In genomic region chr9:71780953-71781352, GRCh38 we compare ENCODE assay signal across 19 cellular contexts. TPM values are rescaled to one million over a fixed set of nuclear protein-coding genes. Genes with fewer than 3 reads are reported as not detected.
A peak's percentile ranks its signal among the peaks of the same experiment; 100 is the strongest.
DNase-seq lines count a peak whose midpoint lies in the region; ATAC-seq and TF ChIP-seq lines count a peak whose summit lies in the region.
"Had no signal": no experiment of that assay in that cellular context is flagged by ENCODE, and none has a peak within 500 bp of the region (broad histone marks: within the 10 kb centered on the region; RNA-seq: fewer than 3 reads in every experiment).

No MANE protein-coding gene starts in this region.

- H3K9me2 ChIP-seq in GM23338 (ENCODE audit: insufficient read depth): no peaks in the 10 kb centered on the region

- no peaks in the 10 kb centered on the region for H4K20me1 ChIP-seq in GM23338 (replicated peaks; ENCODE audit: insufficient read depth)

- no peaks in the 10 kb centered on the region for H3K36me3 ChIP-seq in GM23338 (ENCODE audit: insufficient read depth)
- H3K36me3 ChIP-seq: thyroid gland had no signal

- peak overlapping the region; percentile 98 for H3K27ac Mint-ChIP-seq in stimulated activated naive CD8-positive, alpha-beta T cell treated with anti-CD3 and anti-CD28 coated beads, Interleukin-15, Interleukin-2, amounts not matched to agents 100 ng/mL and 50 ng/mL, for 24 hours
- H3K27ac Mint-ChIP-seq in T-cell (peak overlapping the region; percentile 97 to 99), GM23338 (no peak overlapping the region)
- peak overlapping the region; percentile 95 to 99 for H3K27ac Mint-ChIP-seq in effector memory CD8-positive, alpha-beta T cell

- ATAC-seq in stimulated activated naive CD8-positive, alpha-beta T cell treated with anti-CD3 and anti-CD28 coated beads, Interleukin-15, Interleukin-2, amounts not matched to agents 100 U/mL and 50 U/mL, for 24 hours: no peak
- ATAC-seq in T-cell (replicated peaks in 1 of 4) (no peak), GM21515 (IDR thresholded peaks at IDR 0.05; ENCODE audit: unreplicated experiment) (no peak), GM23338 (no peak), GM18873 (IDR thresholded peaks at IDR 0.05; ENCODE audit: low FRiP score, unreplicated experiment) (no peak)
- ATAC-seq in effector memory CD8-positive, alpha-beta T cell (replicated peaks): no peak
- ATAC-seq: left ventricle myocardium superior had no signal

- no peak overlapping the region for H2AFZ ChIP-seq in GM23338

- H3K4me2 ChIP-seq in GM23338: no peak overlapping the region

- H3K79me2 ChIP-seq in GM23338 (replicated peaks; ENCODE audit: insufficient read depth): no peaks in the 10 kb centered on the region

- DNase-seq in stimulated activated naive CD8-positive, alpha-beta T cell treated with anti-CD3 and anti-CD28 coated beads, Interleukin-15, Interleukin-2, amounts not matched to agents 100 U/mL and 50 U/mL, for 24 hours: no peak
- DNase-seq in T-cell: no peak
- no peak for DNase-seq in effector memory CD8-positive, alpha-beta T cell
- DNase-seq in GM23338 (ENCODE audit: low spot score): no peak
- DNase-seq: activated naive CD4-positive, alpha-beta T cell treated with anti-CD3 and anti-CD28 coated beads for 36 hours; AML-193; H7; head of caudate nucleus; left ventricle myocardium superior; NCI-H1436; NCI-H2171; NCI-H774; nucleus accumbens; OCI-M1; SHP77; thyroid gland had no signal

- no peaks in the 10 kb centered on the region for H3K27me3 Mint-ChIP-seq in stimulated activated naive CD8-positive, alpha-beta T cell treated with anti-CD3 and anti-CD28 coated beads, Interleukin-15, Interleukin-2, amounts not matched to agents 100 ng/mL and 50 ng/mL, for 24 hours
- H3K27me3 Mint-ChIP-seq in T-cell (no peaks in the 10 kb centered on the region), GM23338 (ENCODE audit: insufficient read depth, low read depth, poor library complexity) (no peaks in the 10 kb centered on the region)
- no peaks in the 10 kb centered on the region for H3K27me3 Mint-ChIP-seq in effector memory CD8-positive, alpha-beta T cell

- POLR2A ChIA-PET in T-cell (lab: Charles Lee): interaction anchor here (0.6 to 2.8 kb wide), 10 partner anchors 8 to 101 kb away, joined by 3 to 13 read pairs (median 6); partner anchors contain the start of gene CEMIP2 (in 1 of the 2)

- peak overlapping the region; percentile 33 for H3K4me3 Mint-ChIP-seq in stimulated activated naive CD8-positive, alpha-beta T cell treated with anti-CD3 and anti-CD28 coated beads, Interleukin-15, Interleukin-2, amounts not matched to agents 100 ng/mL and 50 ng/mL, for 24 hours
- H3K4me3 Mint-ChIP-seq in T-cell (peak overlapping the region in 2 of 3 donors; percentile 25 to 61), GM23338 (no peak overlapping the region)
- H3K4me3 Mint-ChIP-seq in effector memory CD8-positive, alpha-beta T cell: peak overlapping the region; percentile 57 to 65
- H3K4me3 Mint-ChIP-seq: activated naive CD4-positive, alpha-beta T cell treated with anti-CD3 and anti-CD28 coated beads for 36 hours had no signal

- H3K4me1 Mint-ChIP-seq in stimulated activated naive CD8-positive, alpha-beta T cell treated with anti-CD3 and anti-CD28 coated beads, Interleukin-15, Interleukin-2, amounts not matched to agents 100 ng/mL and 50 ng/mL, for 24 hours (ENCODE audit: low read depth): peaks cover 64% of the 10 kb centered on the region
- H3K4me1 Mint-ChIP-seq in T-cell (peaks cover 46 to 51% (median 46%) of the 10 kb centered on the region in 3 donors), GM23338 (peaks cover 4% of the 10 kb centered on the region; the same call in 2 of the 3 replicates)
- peaks cover 39 to 44% of the 10 kb centered on the region in 2 donors for H3K4me1 Mint-ChIP-seq in effector memory CD8-positive, alpha-beta T cell (ENCODE audit: low read depth in 2 of 2)

- H3K4me1 ChIP-seq in GM23338 (ENCODE audit: insufficient read depth): no peaks in the 10 kb centered on the region
- H3K4me1 ChIP-seq: thyroid gland had no signal

- H3F3A ChIP-seq in GM23338 (replicated peaks; ENCODE audit: low read depth): no peaks in the 10 kb centered on the region

- peaks cover 5% of the 10 kb centered on the region for H3K9me3 Mint-ChIP-seq in stimulated activated naive CD8-positive, alpha-beta T cell treated with anti-CD3 and anti-CD28 coated beads, Interleukin-15, Interleukin-2, amounts not matched to agents 100 ng/mL and 50 ng/mL, for 24 hours
- H3K9me3 Mint-ChIP-seq in T-cell (no peaks in the 10 kb centered on the region), GM23338 (peaks cover 3% of the 10 kb centered on the region; the same call in 1 of the 3 replicates)
- no peaks in the 10 kb centered on the region for H3K9me3 Mint-ChIP-seq in effector memory CD8-positive, alpha-beta T cell

- no peak overlapping the region for H3K27ac ChIP-seq in GM23338 (ENCODE audit: low read depth)
- H3K27ac ChIP-seq: thyroid gland had no signal

- TF ChIP-seq CTCF in GM23338 (conservative IDR thresholded peaks at IDR 0.05; ENCODE audit: low read depth in 2 of 2): no peak

- CTCF ChIA-PET in T-cell (lab: Charles Lee): interaction anchor here (0.6 to 4.2 kb wide), 14 partner anchors 11 to 421 kb away, joined by 3 to 44 read pairs (median 5); partner anchors contain the start of genes ABHD17B (in 1 of the 2) and C9orf85 (in 1 of the 2)

- H3K36me3 Mint-ChIP-seq in stimulated activated naive CD8-positive, alpha-beta T cell treated with anti-CD3 and anti-CD28 coated beads, Interleukin-15, Interleukin-2, amounts not matched to agents 100 ng/mL and 50 ng/mL, for 24 hours (ENCODE audit: low read depth): peaks cover 6% of the 10 kb centered on the region
- no peaks in the 10 kb centered on the region for H3K36me3 Mint-ChIP-seq in T-cell
- H3K36me3 Mint-ChIP-seq in effector memory CD8-positive, alpha-beta T cell (ENCODE audit: insufficient read depth): peaks cover 14% of the 10 kb centered on the region
- no peaks in the 10 kb centered on the region for H3K36me3 Mint-ChIP-seq in GM23338 (ENCODE audit: low read depth)

- H3K27me3 ChIP-seq in GM23338 (ENCODE audit: insufficient read depth): no peaks in the 10 kb centered on the region
- H3K27me3 ChIP-seq: thyroid gland had no signal

- no peak overlapping the region for H3K4me3 ChIP-seq in GM23338
- H3K4me3 ChIP-seq: thyroid gland had no signal

TF ChIP-seq in GM23338, 12 proteins besides CTCF, POLR2A, EP300 and RAD21:
- no peak for TF ChIP-seq ZNF114 (CRISPR knock-in tag; IDR thresholded peaks at IDR 0.05)
- no peak for TF ChIP-seq CREB1 (CRISPR knock-in tag; IDR thresholded peaks at IDR 0.05; ENCODE audit: low read depth)
- TF ChIP-seq NANOG (IDR thresholded peaks at IDR 0.05; ENCODE audit: borderline replicate concordance): no peak
- no peak for TF ChIP-seq JUNB (IDR thresholded peaks at IDR 0.05; ENCODE audit: unreplicated experiment)
- TF ChIP-seq STAT1 (IDR thresholded peaks at IDR 0.05; ENCODE audit: unreplicated experiment): no peak

RNA-seq across cellular contexts. Expression of gene CEMIP2, which starts 12.6 kb away (rescaled TPM):
- 100 to 1,000 TPM in 2 of 5 donors, 10 to 100 TPM in 3; 82.1 to 285 (median 90.8) TPM for total RNA-seq in T-cell
- 70.4 and 76.7 TPM in 2 replicates for total RNA-seq in GM23338 (2014; rRNA removed; shearing (Covaris generic))
- polyA plus RNA-seq in GM23338 (2016; fragmentation: Nextera tagmentation; extraction: Ambion mirVana): 23.0 and 23.8 TPM in 2 replicates
